Comparison of ENCODE assay signal across 8 cellular contexts in the genomic region with DNA sequence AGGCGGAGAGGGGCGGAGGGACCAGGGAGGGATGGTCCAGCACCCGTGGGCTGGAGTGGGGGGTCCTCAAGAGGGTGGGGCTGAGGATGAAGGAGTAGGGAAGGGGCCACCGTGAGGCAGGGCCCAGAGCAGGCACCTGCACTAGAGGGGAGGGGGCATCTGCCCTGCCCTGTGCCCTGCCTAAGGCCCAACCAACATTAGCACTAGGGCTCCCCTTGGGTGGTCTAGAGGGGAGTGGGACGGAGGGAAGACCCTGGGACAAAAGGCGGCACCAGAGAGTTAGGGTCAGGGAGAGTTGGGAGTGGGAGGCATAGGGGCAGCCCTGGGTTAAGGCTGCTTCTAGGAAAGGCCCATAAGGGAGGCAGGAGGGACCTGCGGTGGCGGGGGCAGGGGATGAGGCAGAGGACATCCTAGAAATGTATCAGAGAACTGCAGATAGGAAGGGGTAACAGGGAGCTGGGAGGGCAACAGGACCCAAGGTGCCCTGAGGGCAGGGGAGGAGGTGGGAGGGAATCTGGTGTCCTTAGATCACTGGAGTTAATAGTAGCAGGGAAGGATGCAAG. TPM values are rescaled to one million over a fixed set of nuclear protein-coding genes. Genes with fewer than 3 reads are reported as not detected.
DNase-seq lines count a peak whose midpoint lies in the region; ATAC-seq and TF ChIP-seq lines count a peak whose summit lies in the region.

No MANE protein-coding gene starts in this region.

- TF ChIP-seq CTCF in transverse colon (IDR thresholded peaks at IDR 0.05) (no peak), omental fat pad (IDR thresholded peaks at IDR 0.05) (no peak)

- TF ChIP-seq POLR2A in transverse colon (IDR thresholded peaks at IDR 0.05), result no peak

- peak overlapping the region; percentile 84 for H3K9ac ChIP-seq in adipocyte (ENCODE audit: low read length)

- no peaks in the 10 kb centered on the region for H3K27me3 ChIP-seq in adipocyte (replicated peaks; ENCODE audit: control insufficient read depth, insufficient read depth, low read length)
- H3K27me3 ChIP-seq in transverse colon, result no peaks in the 10 kb centered on the region

- H3K4me3 ChIP-seq in adipocyte (ENCODE audit: low read length), result peak overlapping the region; percentile 88
- peak overlapping the region in 3 of 4 donors; percentile 43 to 93 (median 72) for H3K4me3 ChIP-seq in transverse colon

- in situ Hi-C loops in transverse colon (cut with MboI; ENCODE audit: low pct_ligation_motif_present in 1 of 4, low pct_unique_long_range_greater_than_20kb in 1 of 4, low sequenced_read_pairs in 3 of 4), result loop anchor here in 3 of 4 donors (25.0 kb wide), 2 partner anchors 90 to 265 kb away; a partner anchor contains a TSS

- H3K36me3 ChIP-seq in adipocyte (ENCODE audit: control insufficient read depth, insufficient read depth, low read length, severe bottlenecking), result no peaks in the 10 kb centered on the region
- H3K36me3 ChIP-seq in transverse colon, result no peaks in the 10 kb centered on the region

- peaks cover 5% of the 10 kb centered on the region for H3K4me1 ChIP-seq in adipocyte (ENCODE audit: control insufficient read depth, insufficient read depth, low read length)
- H3K4me1 ChIP-seq in transverse colon, result peaks cover 4 to 26% (median 23%) of the 10 kb centered on the region in 4 donors

- ATAC-seq in left lobe of liver, result no peak
- ATAC-seq in GM21717 (IDR thresholded peaks at IDR 0.05; ENCODE audit: unreplicated experiment), result no peak
- ATAC-seq in GM21423 (IDR thresholded peaks at IDR 0.05; ENCODE audit: unreplicated experiment), result no peak
- no peak for ATAC-seq in omental fat pad (ENCODE audit: low FRiP score)

- peak; percentile 61 for DNase-seq in activated effector memory CD4-positive, alpha-beta T cell treated with anti-CD3 and anti-CD28 coated beads, Interleukin-2, amount 50 U/mL, for 16 hours
- no peak for DNase-seq in activated effector memory CD4-positive, alpha-beta T cell treated with Interleukin-2 at 50 U/mL for 16 hours
- DNase-seq in adipocyte (ENCODE audit: low read depth) (no peak), left lobe of liver (ENCODE audit: low spot score) (peak; percentile 43), transverse colon (no peak), omental fat pad (ENCODE audit: low spot score) (no peak)

- no peak overlapping the region for H3K27ac ChIP-seq in transverse colon

- intact Hi-C loops in transverse colon (cut with DNase I; ENCODE audit: low total_unique reads), result no loop called here

- TF ChIP-seq EP300 in transverse colon (IDR thresholded peaks at IDR 0.05; ENCODE audit: low read depth), result no peak

- WGBS in transverse colon (ENCODE audit: low coverage in 1 of 2), 2 donors, result 86% methylated on average over 8 of the region's 8 CpGs; no CpG with 5 or more reads in 1 of the 2 donors

- H3K9me3 ChIP-seq in adipocyte (ENCODE audit: control insufficient read depth, low read length), result no peaks in the 10 kb centered on the region
- no peaks in the 10 kb centered on the region for H3K9me3 ChIP-seq in transverse colon

RNA-seq across cellular contexts. Expression of a gene that starts 24.5 kb away (rescaled TPM):
- total RNA-seq in left lobe of liver (30.6 TPM), transverse colon (100 to 1,000 TPM in 3 of 4 donors, 10 to 100 TPM in 1; 90.4 to 500 (median 306) TPM), omental fat pad (100 to 1,000 TPM in 1 of 4 donors, 10 to 100 TPM in 3; 44.0 to 211 (median 76.3) TPM)

Comparison
In these comparisons a context has a peak if more than half of its experiments do, and no peak if none do; other contexts are left out.
1. DNase-seq: peak in activated effector memory CD4-positive, alpha-beta T cell treated with anti-CD3 and anti-CD28 coated beads, Interleukin-2, amount 50 U/mL, for 16 hours (single experiment) and left lobe of liver (single experiment); none in activated effector memory CD4-positive, alpha-beta T cell treated with Interleukin-2 at 50 U/mL for 16 hours (single experiment), adipocyte (single experiment), transverse colon (single experiment) and omental fat pad (single experiment).